Comparison of ENCODE assay signal across 16 cellular contexts in the genomic region with DNA sequence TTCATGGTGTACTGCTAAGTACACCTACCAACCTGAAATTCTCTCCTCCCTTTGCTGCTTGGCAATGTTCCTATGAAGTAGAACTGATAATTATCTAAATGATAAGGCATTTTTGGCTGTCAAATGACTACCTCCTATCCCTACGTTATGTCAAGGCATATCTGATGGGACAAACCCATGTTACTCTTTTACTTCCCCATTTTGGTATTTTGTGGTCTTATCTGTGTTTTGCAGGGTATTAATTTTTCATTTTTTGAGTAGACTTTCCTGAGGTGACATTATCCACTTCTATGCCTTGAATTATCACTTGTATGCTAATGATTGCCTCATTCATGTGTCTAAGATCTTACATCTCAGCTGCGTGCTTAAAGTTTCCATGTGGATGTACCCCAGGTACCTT.
"Had no signal": no experiment of that assay in that cellular context is flagged by ENCODE, and none has a peak within 500 bp of the region (broad histone marks: within the 10 kb centered on the region; RNA-seq: fewer than 3 reads in every experiment).

No MANE protein-coding gene starts in this region.

- H3K4me3 ChIP-seq: cardiac muscle cell, left lung, ovary, testis, upper lobe of right lung had no signal

- H3K27ac ChIP-seq: cardiac muscle cell, left lung, ovary, testis, upper lobe of right lung had no signal

- H3K36me3 ChIP-seq: cardiac muscle cell, left lung, ovary, upper lobe of right lung had no signal

- FAIRE-seq: kidney had no signal

- H3K4me1 ChIP-seq: left lung, testis, upper lobe of right lung had no signal

- ATAC-seq: activated CD8-positive, alpha-beta T cell treated with anti-CD3 and anti-CD28 coated beads for 36 hours; activated T-cell treated with anti-CD3 and anti-CD28 coated beads, Interleukin-2, amount 50 U/mL, for 4 hours; left lung; sciatic nerve; stimulated activated naive CD8-positive, alpha-beta T cell treated with anti-CD3 and anti-CD28 coated beads, Interleukin-15, amount 100 ng/mL, for 72 hours; upper lobe of right lung had no signal

- DNase-seq: activated B cell treated with CpG ODN at 0.5 μM for 24 hours; activated CD4-positive, alpha-beta T cell treated with anti-CD3 and anti-CD28 coated beads for 48 hours; activated CD8-positive, alpha-beta T cell treated with anti-CD3 and anti-CD28 coated beads for 36 hours; activated effector memory CD4-positive, alpha-beta T cell treated with Interleukin-2 at 50 U/mL for 16 hours; activated T-cell treated with anti-CD3 and anti-CD28 coated beads, Interleukin-2, amount 50 U/mL, for 4 hours; hypothalamus; kidney; left lung; naive B cell; ovary; stimulated activated naive CD8-positive, alpha-beta T cell treated with anti-CD3 and anti-CD28 coated beads, Interleukin-15, amount 100 ng/mL, for 72 hours; T1000; testis; upper lobe of right lung had no signal

- H3K9me3 ChIP-seq: left lung, ovary, testis, upper lobe of right lung had no signal

- H3K27me3 ChIP-seq: cardiac muscle cell, left lung, ovary, testis, upper lobe of right lung had no signal
